30 cellular contexts compared by ENCODE assay signal in the genomic region with DNA sequence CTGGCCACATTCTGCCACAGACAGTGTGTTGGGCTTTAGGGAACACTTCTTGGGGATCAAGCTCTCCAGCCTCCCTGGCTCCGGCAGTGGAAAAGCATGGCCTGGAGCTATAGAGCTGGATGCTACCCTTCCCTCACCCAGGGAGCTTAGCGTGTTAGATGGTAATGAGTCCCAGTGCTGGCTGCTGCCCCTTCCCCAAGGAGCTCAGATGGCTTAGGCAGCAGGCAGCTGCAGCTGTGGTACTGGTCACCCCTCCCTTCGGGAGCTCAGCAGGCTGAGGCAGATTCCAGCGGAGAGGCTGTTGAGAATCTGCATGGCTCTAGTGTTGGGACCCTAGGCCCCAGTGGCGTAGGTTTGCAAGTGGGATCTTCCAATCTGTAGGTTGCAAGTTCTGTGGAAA. TPM values are rescaled to one million over a fixed set of nuclear protein-coding genes. Genes with fewer than 3 reads are reported as not detected.
A peak's percentile ranks its signal among the peaks of the same experiment; 100 is the strongest.
DNase-seq lines count a peak whose midpoint lies in the region; ATAC-seq, FAIRE-seq and TF ChIP-seq lines count a peak whose summit lies in the region.
"Had no signal": no experiment of that assay in that cellular context is flagged by ENCODE, and none has a peak within 500 bp of the region (broad histone marks: within the 10 kb centered on the region; RNA-seq: fewer than 3 reads in every experiment).

No MANE protein-coding gene starts in this region.

- TF ChIP-seq POLR2A in GM12891 (IDR thresholded peaks at IDR 0.05; ENCODE audit: low read depth, low read length), result no peak

- no peaks in the 10 kb centered on the region for H3K4me1 Mint-ChIP-seq in activated T-helper 2 cell treated with anti-CD3 and anti-CD28 coated beads, Interferon-gamma antibody, Interleukin-2, Interleukin-4, amounts not matched to agents 10 μg/mL and 5 μg/mL and 100 μg/mL, durations not matched to agents 14 hours and 24 hours and 36 hours (ENCODE audit: low read depth)
- H3K4me1 Mint-ChIP-seq: activated T-helper 17 cell treated with anti-CD3 and anti-CD28 coated beads, Interleukin-2, amount 50 U/mL, for 72 hours; mesothelial cell of epicardium; stimulated activated naive B cell treated with anti-CD40 and anti-IgM and Interleukin-4, amounts not matched to agents 10 μg/mL and 1 μg/mL and 100 μg/mL, for 72 hours had no signal

- intact Hi-C loops in posterior cingulate gyrus (cut with DNase I), result no loop called here
- intact Hi-C loops in activated T-helper 2 cell treated with anti-CD3 and anti-CD28 coated beads, Interferon-gamma antibody, Interleukin-2, Interleukin-4, amounts not matched to agents 10 μg/mL and 5 μg/mL and 100 μg/mL, durations not matched to agents 14 hours and 24 hours and 36 hours (cut with micrococcal nuclease), result no loop called here

- H3K27me3 Mint-ChIP-seq in activated T-helper 2 cell treated with anti-CD3 and anti-CD28 coated beads, Interferon-gamma antibody, Interleukin-2, Interleukin-4, amounts not matched to agents 10 μg/mL and 5 μg/mL and 100 μg/mL, durations not matched to agents 14 hours and 24 hours and 36 hours (ENCODE audit: low read depth), result no peaks in the 10 kb centered on the region
- H3K27me3 Mint-ChIP-seq: activated CD4-positive, alpha-beta T cell treated with anti-CD3 and anti-CD28 coated beads for 36 hours; CD4-positive, alpha-beta T cell had no signal

- H3K27ac Mint-ChIP-seq in activated T-helper 2 cell treated with anti-CD3 and anti-CD28 coated beads, Interferon-gamma antibody, Interleukin-2, Interleukin-4, amounts not matched to agents 10 μg/mL and 5 μg/mL and 100 μg/mL, durations not matched to agents 14 hours and 24 hours and 36 hours, result no peak overlapping the region
- H3K27ac Mint-ChIP-seq: activated CD4-positive, alpha-beta T cell treated with anti-CD3 and anti-CD28 coated beads for 36 hours; activated CD8-positive, alpha-beta T cell treated with anti-CD3 and anti-CD28 coated beads, Interleukin-2, amount 10 ng/mL, durations not matched to agents 7 days and 5 days; activated T-helper 17 cell treated with anti-CD3 and anti-CD28 coated beads, Interleukin-2, amount 50 U/mL, for 72 hours; CD4-positive, alpha-beta T cell; mesothelial cell of epicardium; naive thymus-derived CD4-positive, alpha-beta T cell; stimulated activated naive B cell treated with anti-CD40 and anti-IgM and Interleukin-4, amounts not matched to agents 10 μg/mL and 1 μg/mL and 100 μg/mL, for 72 hours had no signal

- peak in 8 of 14 donors; percentile 23 to 58 (median 44) for DNase-seq in C1 segment of cervical spinal cord (lab: John Stamatoyannopoulos, UW)
- DNase-seq in anterior cingulate cortex (lab: John Stamatoyannopoulos, UW), result peak in 36 of 58 donors; percentile 10 to 82 (median 54)
- peak in 30 of 51 donors; percentile 11 to 85 (median 56) for DNase-seq in hypothalamus (lab: John Stamatoyannopoulos, UW)
- peak; percentile 44 to 92 (median 60) for DNase-seq in posterior cingulate gyrus
- DNase-seq in UCSD-AML1 (lab: John Stamatoyannopoulos, UW; ENCODE audit: unreplicated experiment), result no peak
- DNase-seq in GM12891 (ENCODE audit: insufficient read length, low spot score), result no peak
- DNase-seq in activated T-helper 2 cell treated with anti-CD3 and anti-CD28 coated beads, Interferon-gamma antibody, Interleukin-2, Interleukin-4, amounts not matched to agents 10 μg/mL and 5 μg/mL and 100 μg/mL, durations not matched to agents 14 hours and 24 hours and 36 hours (ENCODE audit: low spot score), result no peak
- DNase-seq: activated CD4-positive, alpha-beta T cell treated with anti-CD3 and anti-CD28 coated beads for 36 hours; activated CD8-positive, alpha-beta T cell treated with anti-CD3 and anti-CD28 coated beads, Interleukin-2, amount 10 ng/mL, durations not matched to agents 7 days and 5 days; activated naive CD4-positive, alpha-beta T cell treated with anti-CD3 and anti-CD28 coated beads, Interleukin-2, amount 50 U/mL, for 16 hours; CD4-positive, alpha-beta T cell; colonic mucosa; effector CD8-positive, alpha-beta T cell; islet precursor cell; Kasumi-1; naive thymus-derived CD4-positive, alpha-beta T cell; NCI-H1417 treated with DMSO at 0.1 percent for 48 hours; NCI-H2081; NCI-H2227 treated with DMSO at 0.1 percent for 48 hours; NCI-H69; occipital lobe; SHP77; stimulated activated naive B cell treated with anti-CD40 and anti-IgM and Interleukin-4, amounts not matched to agents 10 μg/mL and 1 μg/mL and 100 μg/mL, for 72 hours had no signal

- H3K36me3 Mint-ChIP-seq in activated T-helper 2 cell treated with anti-CD3 and anti-CD28 coated beads, Interferon-gamma antibody, Interleukin-2, Interleukin-4, amounts not matched to agents 10 μg/mL and 5 μg/mL and 100 μg/mL, durations not matched to agents 14 hours and 24 hours and 36 hours (ENCODE audit: low read depth), result no peaks in the 10 kb centered on the region
- H3K36me3 Mint-ChIP-seq: naive thymus-derived CD4-positive, alpha-beta T cell; stimulated activated naive B cell treated with anti-CD40 and anti-IgM and Interleukin-4, amounts not matched to agents 10 μg/mL and 1 μg/mL and 100 μg/mL, for 72 hours had no signal

- H3K9me3 Mint-ChIP-seq in activated T-helper 2 cell treated with anti-CD3 and anti-CD28 coated beads, Interferon-gamma antibody, Interleukin-2, Interleukin-4, amounts not matched to agents 10 μg/mL and 5 μg/mL and 100 μg/mL, durations not matched to agents 14 hours and 24 hours and 36 hours, result no peaks in the 10 kb centered on the region
- H3K9me3 Mint-ChIP-seq: CD4-positive, alpha-beta T cell; stimulated activated naive B cell treated with anti-CD40 and anti-IgM and Interleukin-4, amounts not matched to agents 10 μg/mL and 1 μg/mL and 100 μg/mL, for 72 hours had no signal

- no peak for ATAC-seq in HG03159 (IDR thresholded peaks at IDR 0.05; ENCODE audit: unreplicated experiment)
- ATAC-seq: activated CD4-positive, alpha-beta T cell treated with anti-CD3 and anti-CD28 coated beads for 36 hours; activated CD8-positive, alpha-beta T cell treated with anti-CD3 and anti-CD28 coated beads, Interleukin-2, amount 10 ng/mL, durations not matched to agents 7 days and 5 days; activated T-helper 17 cell treated with anti-CD3 and anti-CD28 coated beads, Interleukin-2, amount 50 U/mL, for 72 hours; naive thymus-derived CD4-positive, alpha-beta T cell; Panc1; stimulated activated naive B cell treated with anti-CD40 and anti-IgM and Interleukin-4, amounts not matched to agents 10 μg/mL and 1 μg/mL and 100 μg/mL, for 72 hours had no signal

- no peak overlapping the region for H3K4me3 Mint-ChIP-seq in activated T-helper 2 cell treated with anti-CD3 and anti-CD28 coated beads, Interferon-gamma antibody, Interleukin-2, Interleukin-4, amounts not matched to agents 10 μg/mL and 5 μg/mL and 100 μg/mL, durations not matched to agents 14 hours and 24 hours and 36 hours (ENCODE audit: low read depth)
- H3K4me3 Mint-ChIP-seq: activated CD4-positive, alpha-beta T cell treated with anti-CD3 and anti-CD28 coated beads for 36 hours; activated CD8-positive, alpha-beta T cell treated with anti-CD3 and anti-CD28 coated beads, Interleukin-2, amount 10 ng/mL, durations not matched to agents 7 days and 5 days; activated T-helper 17 cell treated with anti-CD3 and anti-CD28 coated beads, Interleukin-2, amount 50 U/mL, for 72 hours; CD4-positive, alpha-beta T cell; mesothelial cell of epicardium; naive thymus-derived CD4-positive, alpha-beta T cell; stimulated activated naive B cell treated with anti-CD40 and anti-IgM and Interleukin-4, amounts not matched to agents 10 μg/mL and 1 μg/mL and 100 μg/mL, for 72 hours had no signal

- FAIRE-seq in GM12891 (lab: Jason Lieb, UNC), result no peak
- FAIRE-seq: A204.1, GM19239 had no signal

TF ChIP-seq in GM12891, 5 proteins besides CTCF, POLR2A, EP300 and RAD21:
- TF ChIP-seq PAX5 (IDR thresholded peaks at IDR 0.05; ENCODE audit: insufficient read depth, low read length, severe bottlenecking) (no peak), POU2F2 (IDR thresholded peaks at IDR 0.05; ENCODE audit: low read depth, low read length) (no peak), POLR2AphosphoS5 (IDR thresholded peaks at IDR 0.05; ENCODE audit: low read depth, low read length) (no peak), TAF1 (IDR thresholded peaks at IDR 0.05; ENCODE audit: low read depth, low read length) (no peak), SPI1 (IDR thresholded peaks at IDR 0.05; ENCODE audit: low read depth, low read length) (no peak)

RNA-seq across cellular contexts. Expression of gene TMEM144, which starts 19.5 kb away (rescaled TPM):
- 0.94 TPM for polyA plus RNA-seq in GM12891 (2012; ENCODE audit: low read depth, missing spikeins)
- total RNA-seq in activated T-helper 2 cell treated with anti-CD3 and anti-CD28 coated beads, Interferon-gamma antibody, Interleukin-2, Interleukin-4, amounts not matched to agents 10 μg/mL and 5 μg/mL and 100 μg/mL, durations not matched to agents 14 hours and 24 hours and 36 hours, result 0.16 and 0.23 TPM in 2 replicates
- total RNA-seq: activated CD8-positive, alpha-beta T cell treated with anti-CD3 and anti-CD28 coated beads, Interleukin-2, amount 10 ng/mL, durations not matched to agents 7 days and 5 days had no signal
- polyA plus RNA-seq: naive thymus-derived CD4-positive, alpha-beta T cell had no signal

RNA-seq across cellular contexts. Expression of gene GASK1B, which starts 56.9 kb away (rescaled TPM):
- polyA plus RNA-seq in GM12891 (2012; ENCODE audit: low read depth, missing spikeins), result 0.13 TPM
- total RNA-seq in activated T-helper 2 cell treated with anti-CD3 and anti-CD28 coated beads, Interferon-gamma antibody, Interleukin-2, Interleukin-4, amounts not matched to agents 10 μg/mL and 5 μg/mL and 100 μg/mL, durations not matched to agents 14 hours and 24 hours and 36 hours, result not detected in 2 replicates
- total RNA-seq: activated CD4-positive, alpha-beta T cell treated with anti-CD3 and anti-CD28 coated beads for 36 hours; activated CD8-positive, alpha-beta T cell treated with anti-CD3 and anti-CD28 coated beads, Interleukin-2, amount 10 ng/mL, durations not matched to agents 7 days and 5 days; activated T-helper 17 cell treated with anti-CD3 and anti-CD28 coated beads, Interleukin-2, amount 50 U/mL, for 72 hours; T-helper 2 cell treated with Interferon-gamma antibody and Interleukin-4, amounts not matched to agents 100 ng/mL and 5 ng/mL, for 36 hours had no signal

Comparison
In these comparisons a context has a peak if more than half of its experiments do, and no peak if none do; other contexts are left out.
1. DNase-seq: peak in C1 segment of cervical spinal cord (8 of 14), anterior cingulate cortex (36 of 58), hypothalamus (30 of 51) and posterior cingulate gyrus (10 of 10); none in UCSD-AML1 (single experiment), GM12891 (single experiment) and activated T-helper 2 cell treated with anti-CD3 and anti-CD28 coated beads, Interferon-gamma antibody, Interleukin-2, Interleukin-4, amounts not matched to agents 10 μg/mL and 5 μg/mL and 100 μg/mL, durations not matched to agents 14 hours and 24 hours and 36 hours (single experiment).